18 cellular contexts compared by ENCODE assay signal in the genomic region with DNA sequence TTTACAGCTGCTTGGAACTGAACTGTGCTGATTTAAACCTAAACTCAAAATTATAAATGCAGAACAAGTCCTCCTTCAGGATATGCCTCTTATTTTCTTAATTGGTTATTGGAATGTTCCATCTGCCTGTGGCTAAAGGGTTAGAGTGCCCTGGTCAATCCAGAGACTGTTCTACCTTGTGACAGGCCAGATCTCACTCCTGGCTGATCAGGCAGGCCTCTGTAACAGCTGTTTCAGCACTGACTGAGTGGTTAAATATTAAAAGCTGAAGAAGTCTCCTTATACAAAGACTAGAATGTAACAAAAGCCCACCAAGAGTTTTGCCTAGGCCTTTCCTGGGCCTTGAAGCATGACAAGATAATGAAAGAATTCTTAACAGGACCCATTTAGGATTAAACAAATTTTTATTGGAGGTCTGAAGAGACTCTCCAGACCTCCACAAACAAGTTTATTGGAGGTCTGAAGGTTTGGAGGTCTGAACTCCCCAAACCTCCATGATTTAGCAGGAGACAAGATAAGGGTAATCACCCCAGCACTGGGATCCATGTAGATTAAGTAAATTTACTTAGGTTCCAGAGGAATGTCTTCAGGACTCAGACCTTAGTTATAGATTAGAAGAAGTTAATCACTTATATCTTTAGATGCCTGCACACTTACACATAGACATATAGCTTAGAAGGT. TPM values are rescaled to one million over a fixed set of nuclear protein-coding genes. Genes with fewer than 3 reads are reported as not detected.
DNase-seq lines count a peak whose midpoint lies in the region; ATAC-seq and TF ChIP-seq lines count a peak whose summit lies in the region.
"Had no signal": no experiment of that assay in that cellular context is flagged by ENCODE, and none has a peak within 500 bp of the region (broad histone marks: within the 10 kb centered on the region; RNA-seq: fewer than 3 reads in every experiment).

No MANE protein-coding gene starts in this region.

- H3K9ac ChIP-seq in endodermal cell (ENCODE audit: extremely low read depth, low read length, poor library complexity, severe bottlenecking) = no peak overlapping the region

- intact Hi-C loops in left ventricle myocardium inferior (cut with micrococcal nuclease) = no loop called here

- H3K27ac Mint-ChIP-seq in endodermal cell = peak overlapping the region; percentile 53
- H3K27ac Mint-ChIP-seq: GM23338, HFFc6, IgD-negative memory B cell had no signal

- H3K4me3 ChIP-seq in endodermal cell (ENCODE audit: low read length) (peak overlapping the region; percentile 24), left ventricle myocardium inferior (no peak overlapping the region)
- H3K4me3 ChIP-seq: GM23338, SJSA1 had no signal

- DNase-seq in endodermal cell (peak; percentile 27), myocyte (ENCODE audit: low read depth) (peak; percentile 52), NOMO-1 treated with dmso at 0.1 percent for 144 hours (lab: John Stamatoyannopoulos, UW; ENCODE audit: unreplicated experiment) (no peak), left ventricle myocardium inferior (no peak), amniotic stem cell (lab: John Stamatoyannopoulos, UW) (no peak)
- DNase-seq: C1 segment of cervical spinal cord, EL, HFFc6, NCI-H1436, NCI-H2029 treated with DMSO at 0.1 percent for 48 hours, NCI-H510A treated with DMSO at 0.1 percent for 48 hours, RPMI8226 had no signal

- no peaks in the 10 kb centered on the region for H3K27me3 Mint-ChIP-seq in endodermal cell (ENCODE audit: insufficient read depth)
- H3K27me3 Mint-ChIP-seq: IgD-negative memory B cell had no signal

- ATAC-seq in GM18873 (IDR thresholded peaks at IDR 0.05; ENCODE audit: low FRiP score, unreplicated experiment) (peak; percentile 45), HG03064 (IDR thresholded peaks at IDR 0.05; ENCODE audit: low read depth, unreplicated experiment) (peak; percentile 52), HG02610 (IDR thresholded peaks at IDR 0.05; ENCODE audit: unreplicated experiment) (no peak)

- H3K4me3 Mint-ChIP-seq in endodermal cell = no peak overlapping the region
- H3K4me3 Mint-ChIP-seq: GM23338, HFFc6, IgD-negative memory B cell had no signal

- H3K27ac ChIP-seq in endodermal cell (ENCODE audit: low read depth, low read length) (no peak overlapping the region), left ventricle myocardium inferior (replicated peaks) (no peak overlapping the region)
- H3K27ac ChIP-seq: SJSA1 had no signal

- H3K9me3 ChIP-seq in endodermal cell (ENCODE audit: control insufficient read depth, low read length) (peaks cover 20% of the 10 kb centered on the region), left ventricle myocardium inferior (replicated peaks) (peaks cover 26% of the 10 kb centered on the region)
- H3K9me3 ChIP-seq: SJSA1 had no signal

- H3K27me3 ChIP-seq in endodermal cell (ENCODE audit: control insufficient read depth, insufficient read depth, low read length, poor library complexity, severe bottlenecking) (no peaks in the 10 kb centered on the region), left ventricle myocardium inferior (ENCODE audit: low read depth) (no peaks in the 10 kb centered on the region)
- H3K27me3 ChIP-seq: SJSA1 had no signal

- H3K36me3 Mint-ChIP-seq in endodermal cell (ENCODE audit: low read depth) = peaks cover 6% of the 10 kb centered on the region
- H3K36me3 Mint-ChIP-seq: IgD-negative memory B cell had no signal

- H3K9me3 Mint-ChIP-seq in endodermal cell = peaks cover 24% of the 10 kb centered on the region

- peaks cover 56% of the 10 kb centered on the region for H3K4me1 Mint-ChIP-seq in endodermal cell
- H3K4me1 Mint-ChIP-seq: IgD-negative memory B cell had no signal

- H3K4me1 ChIP-seq in endodermal cell (ENCODE audit: control insufficient read depth, insufficient read depth, low read length) = peaks cover 23% of the 10 kb centered on the region
- H3K4me1 ChIP-seq in left ventricle myocardium inferior = peaks cover 5% of the 10 kb centered on the region

- no peak for TF ChIP-seq CTCF in endodermal cell (conservative IDR thresholded peaks at IDR 0.05)
- no peak for TF ChIP-seq CTCF in left ventricle myocardium inferior (IDR thresholded peaks at IDR 0.05; ENCODE audit: borderline replicate concordance)

- no peaks in the 10 kb centered on the region for H3K36me3 ChIP-seq in endodermal cell (ENCODE audit: control insufficient read depth, insufficient read depth, low read length)
- no peaks in the 10 kb centered on the region for H3K36me3 ChIP-seq in left ventricle myocardium inferior
- H3K36me3 ChIP-seq: SJSA1 had no signal

RNA-seq across cellular contexts. Expression of gene TMPRSS5, which starts 35.8 kb away (rescaled TPM):
- 1 to 10 TPM; 1.0 to 1.2 TPM for total RNA-seq in endodermal cell
- polyA plus RNA-seq in endodermal cell (2013, experiment 1 of 2) = 2.9 TPM
- polyA plus RNA-seq in endodermal cell (2013, experiment 2 of 2) = 2.3 TPM
- 0.48 and 0.99 TPM in 2 replicates for total RNA-seq in myocyte
- polyA plus RNA-seq in myocyte (2012) = 2.4 TPM
- 0.47 TPM for total RNA-seq in left ventricle myocardium inferior
- total RNA-seq: GM23338 had no signal
- polyA plus RNA-seq: GM23338, IgD-negative memory B cell had no signal

Comparison
In these comparisons a context has a peak if more than half of its experiments do, and no peak if none do; other contexts are left out.
1. DNase-seq: peak in endodermal cell (single experiment) and myocyte (single experiment); none in NOMO-1 treated with dmso at 0.1 percent for 144 hours (single experiment), left ventricle myocardium inferior (single experiment) and amniotic stem cell (single experiment).